ENCODE assay signal across 8 cellular contexts in genomic region chr15:61621146-61621545, GRCh38.
A peak's percentile ranks its signal among the peaks of the same experiment; 100 is the strongest.
DNase-seq lines count a peak whose midpoint lies in the region; ATAC-seq and TF ChIP-seq lines count a peak whose summit lies in the region.

No MANE protein-coding gene starts in this region.

- no TSS peak for BruUV-seq in Calu3 (replicated peaks; lab: Mats Ljungman, UMichigan)

- no peak overlapping the region for H3K4me3 ChIP-seq in RWPE2 (ENCODE audit: severe bottlenecking)
- no peak overlapping the region for H3K4me3 ChIP-seq in tibial artery
- H3K4me3 ChIP-seq in mesenchymal stem cell (ENCODE audit: insufficient read depth in 1 of 2, low read depth in 1 of 2, low read length in 2 of 2), result no peak overlapping the region

- TF ChIP-seq CTCF in Calu3 (IDR thresholded peaks at IDR 0.05; ENCODE audit: unreplicated experiment), result peak; percentile 26
- peak; percentile 88 for TF ChIP-seq CTCF in RWPE2 (IDR thresholded peaks at IDR 0.05; ENCODE audit: poor library complexity, severe bottlenecking)
- peak; percentile 7 to 20 for TF ChIP-seq CTCF in tibial artery (IDR thresholded peaks at IDR 0.05)

- CTCF ChIA-PET in Calu3 (lab: Charles Lee), result interaction anchor here (0.9 to 2.3 kb wide), 2 partner anchors 30 to 213 kb away, joined by 3 to 11 read pairs; no protein-coding TSS in a partner anchor

- H3K27me3 ChIP-seq in RWPE2 (ENCODE audit: insufficient read depth, poor library complexity, severe bottlenecking) (peaks cover 5% of the 10 kb centered on the region), tibial artery (no peaks in the 10 kb centered on the region), mesenchymal stem cell (ENCODE audit: control insufficient read depth in 1 of 2, insufficient read depth in 1 of 2, low read length in 2 of 2) (peaks cover 0 to 9% of the 10 kb centered on the region in 2 experiments)

- no peak overlapping the region for H4K8ac ChIP-seq in mesenchymal stem cell (ENCODE audit: low read length)

- no peaks in the 10 kb centered on the region for H3K79me1 ChIP-seq in mesenchymal stem cell (replicated peaks; ENCODE audit: low read length, poor library complexity, severe bottlenecking)

- no peak overlapping the region for H3K4me2 ChIP-seq in mesenchymal stem cell (ENCODE audit: low read length, poor library complexity, severe bottlenecking)

- H3K9me3 ChIP-seq in RWPE2 (ENCODE audit: severe bottlenecking) (no peaks in the 10 kb centered on the region), tibial artery (peaks cover 0 to 12% (median 2%) of the 10 kb centered on the region in 3 donors), mesenchymal stem cell (ENCODE audit: control insufficient read depth, low read length) (peaks cover 5% of the 10 kb centered on the region)

- H3K4ac ChIP-seq in mesenchymal stem cell (ENCODE audit: low read depth in 1 of 2, low read length in 2 of 2), result no peak overlapping the region

- intact Hi-C loops in Calu3 (cut with micrococcal nuclease; ENCODE audit: unreplicated experiment) (loop anchor here (1.0 kb wide), 1 partner anchor 454 kb away; no protein-coding TSS in a partner anchor), tibial artery (cut with DNase I; ENCODE audit: low total_unique reads) (no loop called here)

- no peak overlapping the region for H3K18ac ChIP-seq in mesenchymal stem cell (ENCODE audit: low read depth in 1 of 2, low read length in 2 of 2)

- peaks cover 6% of the 10 kb centered on the region for H3K9me3 Mint-ChIP-seq in Calu3 (ENCODE audit: low read depth, unreplicated experiment)

- peak; percentile 40 for DNase-seq in Calu3
- peak; percentile 36 for DNase-seq in HT1080 (ENCODE audit: low read depth)
- no peak for DNase-seq in RWPE2 (ENCODE audit: low spot score)
- DNase-seq in glomerular visceral epithelial cell (ENCODE audit: extremely low spot score), result peak; percentile 31
- no peak for DNase-seq in tibial artery
- no peak for DNase-seq in NCI-H446 treated with DMSO at 0.1 percent for 48 hours (lab: John Stamatoyannopoulos, UW)
- no peak for DNase-seq in mesenchymal stem cell

- no peak overlapping the region for H3K23ac ChIP-seq in mesenchymal stem cell (ENCODE audit: low read length in 2 of 2)

- H2BK15ac ChIP-seq in mesenchymal stem cell (ENCODE audit: low read depth, poor library complexity, severe bottlenecking), result no peak overlapping the region

- no peak overlapping the region for H2BK12ac ChIP-seq in mesenchymal stem cell (ENCODE audit: low read length in 2 of 2)

- H3K4me3 Mint-ChIP-seq in Calu3 (ENCODE audit: low read depth, unreplicated experiment), result no peak overlapping the region

- H3K27ac Mint-ChIP-seq in Calu3 (ENCODE audit: unreplicated experiment), result no peak overlapping the region

- H3K36me3 ChIP-seq in RWPE2 (ENCODE audit: low read depth) (no peaks in the 10 kb centered on the region), tibial artery (no peaks in the 10 kb centered on the region), mesenchymal stem cell (ENCODE audit: control insufficient read depth in 1 of 2, insufficient read depth in 2 of 2, low read depth in 1 of 2, low read length in 2 of 2) (no peaks in the 10 kb centered on the region)

- H3K27ac ChIP-seq in RWPE2 (ENCODE audit: poor library complexity, severe bottlenecking), result no peak overlapping the region
- no peak overlapping the region for H3K27ac ChIP-seq in tibial artery
- no peak overlapping the region for H3K27ac ChIP-seq in mesenchymal stem cell (ENCODE audit: low read length, poor library complexity, severe bottlenecking)

- no peak overlapping the region for H2AK5ac ChIP-seq in mesenchymal stem cell (ENCODE audit: low read length, severe bottlenecking)

- H3K36me3 Mint-ChIP-seq in Calu3 (ENCODE audit: insufficient read depth, unreplicated experiment), result no peaks in the 10 kb centered on the region

- no peak overlapping the region for H4K91ac ChIP-seq in mesenchymal stem cell (ENCODE audit: low read length)

- no peak overlapping the region for H2BK5ac ChIP-seq in mesenchymal stem cell (ENCODE audit: low read depth, low read length, poor library complexity, severe bottlenecking)

- peaks cover 35% of the 10 kb centered on the region for H3K27me3 Mint-ChIP-seq in Calu3 (ENCODE audit: unreplicated experiment)

- H3K4me1 ChIP-seq in RWPE2 (ENCODE audit: insufficient read depth, poor library complexity, severe bottlenecking) (no peaks in the 10 kb centered on the region), tibial artery (no peaks in the 10 kb centered on the region), mesenchymal stem cell (ENCODE audit: control insufficient read depth, insufficient read depth, low read depth, low read length) (no peaks in the 10 kb centered on the region)

- H2AFZ ChIP-seq in mesenchymal stem cell (ENCODE audit: low read depth, low read length), result no peak overlapping the region

- no peak overlapping the region for H2BK120ac ChIP-seq in mesenchymal stem cell (ENCODE audit: low read depth, low read length)

- H3K9ac ChIP-seq in mesenchymal stem cell (ENCODE audit: low read length), result no peak overlapping the region

- no peak overlapping the region for H3K14ac ChIP-seq in mesenchymal stem cell (ENCODE audit: low read length in 2 of 2)

- 0% methylated on average over 2 of the region's 2 CpGs for WGBS in mesenchymal stem cell

- no peaks in the 10 kb centered on the region for H3K4me1 Mint-ChIP-seq in Calu3 (ENCODE audit: low read depth, unreplicated experiment)

- peak; percentile 91 for ATAC-seq in RWPE2 (ENCODE audit: low read depth)
- ATAC-seq in activated CD4-positive, CD25-positive, alpha-beta regulatory T cell treated with anti-CD3 and anti-CD28 coated beads, Interleukin-2, amount 50 U/mL, for 24 hours, result no peak

Comparison
In these comparisons a context has a peak if more than half of its experiments do, and no peak if none do; other contexts are left out.
1. DNase-seq: peak in Calu3 (single experiment), HT1080 (single experiment) and glomerular visceral epithelial cell (single experiment); none in RWPE2 (single experiment), tibial artery (0 of 2), NCI-H446 treated with DMSO at 0.1 percent for 48 hours (single experiment) and mesenchymal stem cell (single experiment).
2. CTCF ChIP-seq: peak in every context shown above with its lines; median percentile 88 in RWPE2; 26 in Calu3; 14 in tibial artery.